In genomic region chr13:106905380-106906259, GRCh38 we compare ENCODE assay signal across 20 cellular contexts.
DNase-seq lines count a peak whose midpoint lies in the region; ATAC-seq and TF ChIP-seq lines count a peak whose summit lies in the region.
"Had no signal": no experiment of that assay in that cellular context is flagged by ENCODE, and none has a peak within 500 bp of the region (broad histone marks: within the 10 kb centered on the region; RNA-seq: fewer than 3 reads in every experiment).

No MANE protein-coding gene starts in this region.

- peak; percentile 34 for ATAC-seq in Right ventricle myocardium superior (ENCODE audit: poor library complexity)
- ATAC-seq in sciatic nerve, result peak; percentile 74
- no peak for ATAC-seq in GM21447 (IDR thresholded peaks at IDR 0.05; ENCODE audit: unreplicated experiment)

- peaks cover 30% of the 10 kb centered on the region for H3K4me1 Mint-ChIP-seq in mesothelial cell of epicardium
- no peaks in the 10 kb centered on the region for H3K4me1 Mint-ChIP-seq in activated naive CD4-positive, alpha-beta T cell treated with anti-CD3 and anti-CD28 coated beads, Interleukin-2, amount 10 ng/mL, durations not matched to agents 7 days and 5 days
- H3K4me1 Mint-ChIP-seq: B cell; CD4-positive, CD25-positive, alpha-beta regulatory T cell had no signal

- H3K4me3 ChIP-seq in fibroblast of pulmonary artery (replicated peaks; ENCODE audit: low read depth, low read length), result no peak overlapping the region
- H3K4me3 ChIP-seq: GM23248, SJCRH30 had no signal

- peak overlapping the region; percentile 77 for H3K27ac Mint-ChIP-seq in mesothelial cell of epicardium
- H3K27ac Mint-ChIP-seq in activated naive CD4-positive, alpha-beta T cell treated with anti-CD3 and anti-CD28 coated beads, Interleukin-2, amount 10 ng/mL, durations not matched to agents 7 days and 5 days, result no peak overlapping the region
- H3K27ac Mint-ChIP-seq: B cell; CD4-positive, CD25-positive, alpha-beta regulatory T cell had no signal

- no peak for TF ChIP-seq CTCF in fibroblast of pulmonary artery (IDR thresholded peaks at IDR 0.05; ENCODE audit: low read length, missing control alignments)
- no peak for TF ChIP-seq CTCF in mesothelial cell of epicardium (IDR thresholded peaks at IDR 0.05; ENCODE audit: unreplicated experiment)

- no peaks in the 10 kb centered on the region for H3K9me3 Mint-ChIP-seq in mesothelial cell of epicardium
- no peaks in the 10 kb centered on the region for H3K9me3 Mint-ChIP-seq in activated naive CD4-positive, alpha-beta T cell treated with anti-CD3 and anti-CD28 coated beads, Interleukin-2, amount 10 ng/mL, durations not matched to agents 7 days and 5 days

- intact Hi-C loops in Right ventricle myocardium superior (cut with DNase I), result no loop called here
- intact Hi-C loops in cardiac septum (cut with DNase I), result no loop called here
- intact Hi-C loops in sciatic nerve (cut with DNase I), result loop anchor here (2.0 kb wide), 1 partner anchor 25 kb away; no protein-coding TSS in a partner anchor

- CTCF ChIA-PET in activated naive CD4-positive, alpha-beta T cell treated with anti-CD3 and anti-CD28 coated beads, Interleukin-2, amount 10 ng/mL, durations not matched to agents 7 days and 5 days (lab: Charles Lee), result no interaction called here

- H3K36me3 Mint-ChIP-seq in mesothelial cell of epicardium, result no peaks in the 10 kb centered on the region
- H3K36me3 Mint-ChIP-seq in activated naive CD4-positive, alpha-beta T cell treated with anti-CD3 and anti-CD28 coated beads, Interleukin-2, amount 10 ng/mL, durations not matched to agents 7 days and 5 days, result no peaks in the 10 kb centered on the region
- H3K36me3 Mint-ChIP-seq: CD4-positive, CD25-positive, alpha-beta regulatory T cell had no signal

- no peaks in the 10 kb centered on the region for H3K27me3 Mint-ChIP-seq in mesothelial cell of epicardium (ENCODE audit: low read depth)
- no peaks in the 10 kb centered on the region for H3K27me3 Mint-ChIP-seq in activated naive CD4-positive, alpha-beta T cell treated with anti-CD3 and anti-CD28 coated beads, Interleukin-2, amount 10 ng/mL, durations not matched to agents 7 days and 5 days
- H3K27me3 Mint-ChIP-seq: CD4-positive, CD25-positive, alpha-beta regulatory T cell had no signal

- no peak overlapping the region for H3K4me3 Mint-ChIP-seq in mesothelial cell of epicardium
- no peak overlapping the region for H3K4me3 Mint-ChIP-seq in activated naive CD4-positive, alpha-beta T cell treated with anti-CD3 and anti-CD28 coated beads, Interleukin-2, amount 10 ng/mL, durations not matched to agents 7 days and 5 days
- H3K4me3 Mint-ChIP-seq: B cell; CD4-positive, CD25-positive, alpha-beta regulatory T cell had no signal

- DNase-seq in Right ventricle myocardium superior (no peak), cardiac septum (ENCODE audit: low spot score) (no peak), fibroblast of pulmonary artery (ENCODE audit: low read depth) (peak; percentile 4), mesothelial cell of epicardium (ENCODE audit: low spot score in 2 of 2, unreplicated experiment in 2 of 2) (no peak), sciatic nerve (ENCODE audit: low spot score) (no peak), activated gamma-delta T cell (lab: John Stamatoyannopoulos, UW) (no peak)
- no peak for DNase-seq in activated naive CD4-positive, alpha-beta T cell treated with anti-CD3 and anti-CD28 coated beads, Interleukin-2, amount 10 ng/mL, durations not matched to agents 7 days and 5 days
- DNase-seq: CD4-positive, CD25-positive, alpha-beta regulatory T cell; COR-L47; GF-D8; GM23248; KBM-7; NCI-H187; NCI-H2107; NCI-H2227 treated with DMSO at 0.1 percent for 48 hours; NCI-H510A treated with DMSO at 0.1 percent for 48 hours; NCI-H82; SJCRH30 had no signal
